Comparison of ENCODE assay signal across 8 cellular contexts in the genomic region with DNA sequence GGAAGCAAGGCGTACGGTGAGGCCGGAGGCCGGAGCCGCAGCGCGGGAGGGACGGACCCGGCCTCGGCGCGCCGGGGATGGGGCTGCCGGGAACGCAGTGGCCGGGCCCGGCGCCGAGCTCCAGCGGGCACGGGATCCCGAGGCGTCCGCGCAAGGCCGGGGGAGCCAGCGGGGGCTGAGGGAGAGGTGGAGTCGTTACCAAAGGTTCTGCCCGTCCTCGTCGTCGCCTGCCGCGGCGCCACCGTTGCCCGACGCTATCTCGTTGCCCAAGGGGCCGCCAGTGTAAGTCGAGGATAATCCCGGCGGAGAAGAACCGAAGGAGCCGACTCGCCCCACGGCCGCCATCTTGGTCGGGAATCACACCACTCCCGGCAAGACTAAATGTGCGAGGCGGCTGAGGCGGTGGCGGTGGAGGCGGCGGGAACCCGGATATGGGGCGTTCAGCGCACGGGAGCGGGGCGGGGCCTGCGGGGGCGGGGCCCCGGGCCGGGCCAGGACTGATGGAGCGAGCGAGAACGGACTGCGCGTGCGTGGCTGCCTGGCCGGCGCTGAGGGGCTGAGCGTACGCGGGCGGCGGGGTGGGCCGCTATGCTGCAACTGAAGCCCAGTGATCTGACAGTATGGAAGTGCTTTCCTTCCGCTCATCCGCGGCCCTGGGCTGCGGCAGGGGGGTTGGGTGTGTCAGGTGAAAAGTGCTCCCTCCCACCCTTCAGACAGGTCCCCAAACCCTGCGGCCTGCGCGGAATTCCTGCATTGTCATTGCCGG. TPM values are rescaled to one million over a fixed set of nuclear protein-coding genes. Genes with fewer than 3 reads are reported as not detected.
DNase-seq lines count a peak whose midpoint lies in the region; ATAC-seq and TF ChIP-seq lines count a peak whose summit lies in the region.

A gene (minus strand): TSS at position 433 of the 766 bp plus-strand sequence. CDS start 88 bp downstream, at position 345.

- dilution Hi-C loops in mammary epithelial cell (cut with HindIII; ENCODE audit: low sequenced_read_pairs), result no loop called here

- peak; percentile 89 for TF ChIP-seq POLR2A in GM18951 (IDR thresholded peaks at IDR 0.05; ENCODE audit: extremely low read depth, insufficient read depth, insufficient read length)

- BruUV-seq in mammary epithelial cell (replicated peaks; lab: Mats Ljungman, UMichigan), result TSS peak; percentile 35

- H3K27me3 ChIP-seq in AG04450 (ENCODE audit: control insufficient read depth, insufficient read depth, low read length), result no peaks in the 10 kb centered on the region
- H3K27me3 ChIP-seq in mammary epithelial cell (ENCODE audit: insufficient read depth, low read length), result no peaks in the 10 kb centered on the region
- no peaks in the 10 kb centered on the region for H3K27me3 ChIP-seq in iPS-20b (ENCODE audit: insufficient read depth, low read length)

- in situ Hi-C loops in GM18951 (cut with MboI; ENCODE audit: low sequenced_read_pairs, unreplicated experiment) (no loop called here), mammary epithelial cell (cut with MboI; ENCODE audit: low sequenced_read_pairs in 2 of 2) (no loop called here)

- 0% methylated on average over 10 of the region's 88 CpGs for WGBS in mammary epithelial cell (ENCODE audit: low coverage, missing lambda C conversion rate)

- CTCF ChIA-PET in AG04450 (lab: Charles Lee) (interaction anchor here (1.8 to 2.2 kb wide), 2 partner anchors 11 to 61 kb away, joined by 5 to 13 read pairs; no protein-coding TSS in a partner anchor), mammary epithelial cell (lab: Charles Lee; ENCODE audit: low non-redundant PET) (interaction anchor here (0.5 kb wide), 1 partner anchor 11 kb away, joined by 3 read pairs; no protein-coding TSS in a partner anchor)

- H3K27ac ChIP-seq in AG04450 (ENCODE audit: low read depth, low read length) (peak within 1 kb of the TSS; percentile 93), mammary epithelial cell (ENCODE audit: insufficient read depth, low read depth, low read length) (peak within 1 kb of the TSS; percentile 84), iPS-20b (ENCODE audit: low read length) (peak within 1 kb of the TSS; percentile 85), skin epidermis (peak within 1 kb of the TSS; percentile 87 to 100 (median 96))

- peak; percentile 68 for DNase-seq in AG04450 (ENCODE audit: low read depth, low spot score)
- DNase-seq in NCI-H2227 treated with DMSO at 0.1 percent for 48 hours (lab: John Stamatoyannopoulos, UW), result peak; percentile 94
- DNase-seq in mammary epithelial cell, result peak; percentile 90

- peak within 1 kb of the TSS; percentile 90 for H3K4me3 ChIP-seq in AG04450 (ENCODE audit: low read depth, low read length)
- H3K4me3 ChIP-seq in WI38 (ENCODE audit: low read depth, low read length), result peak within 1 kb of the TSS; percentile 84
- peak within 1 kb of the TSS; percentile 66 to 100 (median 78) for H3K4me3 ChIP-seq in mammary epithelial cell (replicated peaks in 1 of 3; ENCODE audit: insufficient read depth in 1 of 3, low read depth in 2 of 3, low read length in 3 of 3)
- H3K4me3 ChIP-seq in iPS-20b (ENCODE audit: low read length), result peak within 1 kb of the TSS; percentile 78
- peak within 1 kb of the TSS; percentile 71 to 96 (median 83) for H3K4me3 ChIP-seq in skin epidermis

- intact Hi-C loops in mammary epithelial cell (cut with micrococcal nuclease), result loop anchor here (2.0 kb wide), 1 partner anchor 60 kb away; no protein-coding TSS in a partner anchor

- POLR2A ChIA-PET in AG04450 (lab: Yijun Ruan, JAX), result interaction anchor here (1.1 kb wide), 2 partner anchors 68 to 115 kb away, joined by 3 read pairs; a partner anchor contains a TSS

- H3K9ac ChIP-seq in mammary epithelial cell (ENCODE audit: insufficient read depth, low read length), result peak within 1 kb of the TSS; percentile 92
- peak within 1 kb of the TSS; percentile 98 for H3K9ac ChIP-seq in iPS-20b (ENCODE audit: low read depth, low read length)

- no peaks in the 10 kb centered on the region; the same call in 1 of the 2 replicates for H3K9me3 ChIP-seq in AG04450 (ENCODE audit: control insufficient read depth, insufficient read depth, low read length)
- H3K9me3 ChIP-seq in mammary epithelial cell (replicated peaks; ENCODE audit: insufficient read depth, low read length), result no peaks in the 10 kb centered on the region
- H3K9me3 ChIP-seq in iPS-20b (ENCODE audit: insufficient read depth, low read depth, low read length), result no peaks in the 10 kb centered on the region

- H3K4me1 ChIP-seq in mammary epithelial cell (ENCODE audit: insufficient read depth, low read length) (peaks cover 13% of the 10 kb centered on the region), iPS-20b (ENCODE audit: insufficient read depth, low read length) (peaks cover 21% of the 10 kb centered on the region)

- H2AFZ ChIP-seq in mammary epithelial cell (ENCODE audit: low read depth, low read length), result peak within 1 kb of the TSS; percentile 99

- H3K36me3 ChIP-seq in mammary epithelial cell (ENCODE audit: insufficient read depth, low read length) (peaks cover 6% of the 10 kb centered on the region), iPS-20b (ENCODE audit: insufficient read depth, low read depth, low read length) (peaks cover 21% of the 10 kb centered on the region)

- TF ChIP-seq CTCF in AG04450 (IDR thresholded peaks at IDR 0.05; ENCODE audit: low read depth, low read length) (no peak), WI38 (IDR thresholded peaks at IDR 0.05; ENCODE audit: low read depth, low read length) (no peak), mammary epithelial cell (conservative IDR thresholded peaks at IDR 0.05 in 1 of 2, IDR thresholded peaks at IDR 0.05 in 1 of 2; ENCODE audit: extremely low read depth in 1 of 2, insufficient read depth in 1 of 2, low read depth in 1 of 2, low read length in 2 of 2) (no peak)

- H3K4me2 ChIP-seq in mammary epithelial cell (ENCODE audit: insufficient read depth, low read depth, low read length), result peak within 1 kb of the TSS; percentile 90

- H3K79me2 ChIP-seq in mammary epithelial cell (ENCODE audit: insufficient read depth, low read length), result peaks cover 65% of the 10 kb centered on the region

- no peaks in the 10 kb centered on the region for H4K20me1 ChIP-seq in mammary epithelial cell (ENCODE audit: insufficient read depth, low read length)

- peak; percentile 87 for ATAC-seq in HG03175 (IDR thresholded peaks at IDR 0.05; ENCODE audit: unreplicated experiment)

RNA-seq across cellular contexts. Expression of the gene that starts here (rescaled TPM):
- polyA plus RNA-seq in AG04450 (2011; rRNA removed) (33.2 and 53.4 TPM in 2 replicates), mammary epithelial cell (20.8 TPM)
- 10.6 and 31.2 TPM in 2 replicates for polyA minus RNA-seq in AG04450 (2011; rRNA and poly(A)+ RNA removed)
- total RNA-seq in mammary epithelial cell, result 10 to 100 TPM; 30.2 to 43.8 TPM
- polyA minus RNA-seq in mammary epithelial cell, result 23.3 TPM

Comparison
In these comparisons a context has a peak if more than half of its experiments do, and no peak if none do; other contexts are left out.
1. Peak in every context shown above with its lines: DNase-seq, ATAC-seq, H3K4me3 ChIP-seq and H3K27ac ChIP-seq.